Comparison of ENCODE assay signal across 14 cellular contexts in genomic region chr2:72913531-72914225, GRCh38. TPM values are rescaled to one million over a fixed set of nuclear protein-coding genes. Genes with fewer than 3 reads are reported as not detected.
DNase-seq lines count a peak whose midpoint lies in the region; ATAC-seq, FAIRE-seq and TF ChIP-seq lines count a peak whose summit lies in the region.
"Had no signal": no experiment of that assay in that cellular context is flagged by ENCODE, and none has a peak within 500 bp of the region (broad histone marks: within the 10 kb centered on the region; RNA-seq: fewer than 3 reads in every experiment).

No MANE protein-coding gene starts in this region.

- H3K27me3 Mint-ChIP-seq in Caco-2 (ENCODE audit: insufficient read depth, unreplicated experiment): peaks cover 32% of the 10 kb centered on the region

- no peak overlapping the region for H2BK120ac ChIP-seq in mesendoderm (ENCODE audit: low read depth, low read length)

- no peak overlapping the region for H3K23ac ChIP-seq in mesendoderm (ENCODE audit: low read length)

- no peaks in the 10 kb centered on the region for H3K4me1 Mint-ChIP-seq in Caco-2 (ENCODE audit: low read depth, unreplicated experiment)

- no peak overlapping the region for H2AK5ac ChIP-seq in mesendoderm (ENCODE audit: low read length)

- no peak overlapping the region for H3K27ac ChIP-seq in mesendoderm (ENCODE audit: low read depth, low read length)
- H3K27ac ChIP-seq: colonic mucosa, suprapubic skin had no signal

- H3K4me2 ChIP-seq in mesendoderm (ENCODE audit: low read length): no peak overlapping the region

- no peaks in the 10 kb centered on the region for H3K79me2 ChIP-seq in mesendoderm (ENCODE audit: control insufficient read depth, insufficient read depth, low read length)

- H3K4me1 ChIP-seq in Caco-2 (0 out of 2 replicates have a peak, but pooled peaks cover 14% of the 10 kb centered on the region), mesendoderm (ENCODE audit: control insufficient read depth, low read depth, low read length) (peaks cover 12% of the 10 kb centered on the region)

- CTCF ChIA-PET in Caco-2 (lab: Charles Lee) (no interaction called here), HEK293T (lab: Yijun Ruan, JAX) (interaction anchor here (0.6 to 1.4 kb wide), 2 partner anchors 21 to 334 kb away, joined by 6 to 7 read pairs; no protein-coding TSS in a partner anchor)

- no peak overlapping the region for H2BK5ac ChIP-seq in mesendoderm (ENCODE audit: low read length)

- no peak overlapping the region for H3K4me3 ChIP-seq in Caco-2 (ENCODE audit: low read depth, low read length)
- no peak overlapping the region for H3K4me3 ChIP-seq in bronchial epithelial cell (ENCODE audit: low read depth, low read length)
- no peak overlapping the region for H3K4me3 ChIP-seq in mesendoderm (ENCODE audit: low read length)
- H3K4me3 ChIP-seq: colonic mucosa, suprapubic skin had no signal

- H3K27me3 ChIP-seq in Caco-2 (replicated peaks; ENCODE audit: control insufficient read depth, insufficient read depth, low read length): peaks cover 2% of the 10 kb centered on the region
- H3K27me3 ChIP-seq in bronchial epithelial cell (ENCODE audit: control insufficient read depth, insufficient read depth, low read length): peaks cover 45% of the 10 kb centered on the region
- H3K27me3 ChIP-seq in mesendoderm (ENCODE audit: insufficient read depth, low read length, poor library complexity): peaks cover 27% of the 10 kb centered on the region

- no peak overlapping the region for H3K27ac Mint-ChIP-seq in Caco-2 (ENCODE audit: unreplicated experiment)
- H3K27ac Mint-ChIP-seq: CD8-positive, alpha-beta T cell had no signal

- no peak overlapping the region for H4K8ac ChIP-seq in mesendoderm (ENCODE audit: low read depth, low read length)

- no peak overlapping the region for H2BK15ac ChIP-seq in mesendoderm (replicated peaks; ENCODE audit: low read depth)

- no peaks in the 10 kb centered on the region for H3K79me1 ChIP-seq in mesendoderm (ENCODE audit: low read length)

- H3K4me3 Mint-ChIP-seq in Caco-2 (ENCODE audit: unreplicated experiment): no peak overlapping the region
- H3K4me3 Mint-ChIP-seq: CD8-positive, alpha-beta T cell had no signal

- peak; percentile 31 to 54 for TF ChIP-seq CTCF in Caco-2 (IDR thresholded peaks at IDR 0.05; ENCODE audit: insufficient read depth in 1 of 2, low read depth in 1 of 2, low read length in 1 of 2, severe bottlenecking in 1 of 2, unreplicated experiment in 1 of 2)
- TF ChIP-seq CTCF in bronchial epithelial cell (IDR thresholded peaks at IDR 0.05; ENCODE audit: insufficient read depth, low read length, severe bottlenecking): peak; percentile 17

- FAIRE-seq in bronchial epithelial cell (lab: Jason Lieb, UNC): no peak
- FAIRE-seq: kidney had no signal

- H3K56ac ChIP-seq in mesendoderm (ENCODE audit: low read length): no peak overlapping the region

- H3K9me3 Mint-ChIP-seq in Caco-2 (ENCODE audit: unreplicated experiment): no peaks in the 10 kb centered on the region
- H3K9me3 Mint-ChIP-seq: CD8-positive, alpha-beta T cell had no signal

- H3K9ac ChIP-seq in mesendoderm (ENCODE audit: low read length): no peak overlapping the region

- no CpG with 5 or more reads among the region's 8 CpGs for WGBS in mesendoderm (ENCODE audit: extremely low coverage, insufficient coverage, low lambda C conversion rate)

- no peak overlapping the region for H3K4ac ChIP-seq in mesendoderm (ENCODE audit: low read depth, low read length)

- H3K18ac ChIP-seq in mesendoderm (ENCODE audit: low read length): no peak overlapping the region

- intact Hi-C loops in Caco-2 (cut with micrococcal nuclease; ENCODE audit: unreplicated experiment): no loop called here

- H3K36me3 ChIP-seq in Caco-2 (ENCODE audit: control insufficient read depth, insufficient read depth, low read length) (no peaks in the 10 kb centered on the region), bronchial epithelial cell (ENCODE audit: control insufficient read depth, insufficient read depth, low read length) (no peaks in the 10 kb centered on the region), mesendoderm (ENCODE audit: control insufficient read depth, insufficient read depth, low read length) (no peaks in the 10 kb centered on the region)
- H3K36me3 ChIP-seq: colonic mucosa, suprapubic skin had no signal

- POLR2A ChIA-PET in Caco-2 (lab: Charles Lee): no interaction called here
- POLR2A ChIA-PET in HEK293T (lab: Yijun Ruan, JAX): no interaction called here

- no peaks in the 10 kb centered on the region for H3K36me3 Mint-ChIP-seq in Caco-2 (ENCODE audit: insufficient read depth, unreplicated experiment)
- H3K36me3 Mint-ChIP-seq: CD8-positive, alpha-beta T cell had no signal

- no peak overlapping the region for H4K5ac ChIP-seq in mesendoderm (ENCODE audit: low read length)

- no peaks in the 10 kb centered on the region for H3K9me3 ChIP-seq in Caco-2
- H3K9me3 ChIP-seq: colonic mucosa, suprapubic skin had no signal

- no TSS peak for BruUV-seq in Caco-2 (replicated peaks; lab: Mats Ljungman, UMichigan)

- no peak for ATAC-seq in HG02870 (IDR thresholded peaks at IDR 0.05; ENCODE audit: unreplicated experiment)
- ATAC-seq in HG02571 (IDR thresholded peaks at IDR 0.05; ENCODE audit: unreplicated experiment): no peak
- ATAC-seq: CD8-positive, alpha-beta T cell had no signal

- DNase-seq in Caco-2 (peak in 1 of 2 experiments; percentile 52), HuH-7 (ENCODE audit: low spot score) (peak; percentile 39), bronchial epithelial cell (ENCODE audit: low read depth) (no peak), mesendoderm (peak; percentile 72), HEK293T (ENCODE audit: extremely low spot score) (no peak), NCI-H1436 treated with DMSO at 0.1 percent for 48 hours (lab: John Stamatoyannopoulos, UW) (no peak)
- DNase-seq: activated CD4-positive, alpha-beta T cell treated with anti-CD3 and anti-CD28 coated beads, Interleukin-2, amount 50 U/mL, for 48 hours; colonic mucosa; kidney; OCI-M1 had no signal

TF ChIP-seq in HEK293T, 16 proteins besides CTCF, POLR2A, EP300 and RAD21:
- TF ChIP-seq LEF1 (IDR thresholded peaks at IDR 0.05; ENCODE audit: borderline replicate concordance) (no peak), FOXM1 (IDR thresholded peaks at IDR 0.05; ENCODE audit: borderline replicate concordance) (no peak), TARDBP (IDR thresholded peaks at IDR 0.05) (no peak), ZNF384 (IDR thresholded peaks at IDR 0.05) (no peak), HDGF (IDR thresholded peaks at IDR 0.05; ENCODE audit: borderline replicate concordance) (no peak), FOXA1 (IDR thresholded peaks at IDR 0.05) (no peak), SUZ12 (IDR thresholded peaks at IDR 0.05) (no peak), FOXK2 (IDR thresholded peaks at IDR 0.05) (no peak), CTBP1 (IDR thresholded peaks at IDR 0.05; ENCODE audit: borderline replicate concordance) (no peak), L3MBTL2 (conservative IDR thresholded peaks at IDR 0.05) (no peak), BHLHE40 (IDR thresholded peaks at IDR 0.05; ENCODE audit: borderline replicate concordance) (no peak), ARNT (IDR thresholded peaks at IDR 0.05) (no peak), NFRKB (IDR thresholded peaks at IDR 0.05) (no peak)
TF ChIP-seq in HEK293T: peak in this region for 0.

RNA-seq across cellular contexts. Expression of gene EMX1, which starts 3.6 kb away (rescaled TPM):
- total RNA-seq in Caco-2 (2022) (2.6 and 3.6 TPM in 2 replicates), bronchial epithelial cell (0.26 TPM in 1 of 2 replicates, not detected in the other)
- polyA plus RNA-seq in mesendoderm (2013, experiment 1 of 2): 0.15 TPM
- 0.35 TPM for polyA plus RNA-seq in mesendoderm (2013, experiment 2 of 2)
- total RNA-seq: CD8-positive, alpha-beta T cell; suprapubic skin had no signal

RNA-seq across cellular contexts. Expression of gene SPR, which starts 26.5 kb away (rescaled TPM):
- total RNA-seq in Caco-2 (2022): 49.6 and 51.5 TPM in 2 replicates
- total RNA-seq in bronchial epithelial cell: 12.2 and 14.0 TPM in 2 replicates
- polyA plus RNA-seq in mesendoderm (2013, experiment 1 of 2): 2.6 TPM
- 2.6 TPM for polyA plus RNA-seq in mesendoderm (2013, experiment 2 of 2)
- total RNA-seq: CD8-positive, alpha-beta T cell had no signal

Comparison
In these comparisons a context has a peak if more than half of its experiments do, and no peak if none do; other contexts are left out.
1. DNase-seq: peak in HuH-7 (single experiment) and mesendoderm (single experiment); none in bronchial epithelial cell (single experiment), HEK293T (single experiment) and NCI-H1436 treated with DMSO at 0.1 percent for 48 hours (single experiment).